ENCODE assay signal across 10 cellular contexts in genomic region chr5:10513501-10514442, GRCh38. TPM values are rescaled to one million over a fixed set of nuclear protein-coding genes. Genes with fewer than 3 reads are reported as not detected.
DNase-seq lines count a peak whose midpoint lies in the region; ATAC-seq and TF ChIP-seq lines count a peak whose summit lies in the region.
"Had no signal": no experiment of that assay in that cellular context is flagged by ENCODE, and none has a peak within 500 bp of the region (broad histone marks: within the 10 kb centered on the region; RNA-seq: fewer than 3 reads in every experiment).

No MANE protein-coding gene starts in this region.

- TF ChIP-seq POLR2A in esophagus muscularis mucosa (IDR thresholded peaks at IDR 0.05; ENCODE audit: low read depth): no peak

- H3K9ac ChIP-seq in BLaER1: no peak overlapping the region

- H3K9me3 ChIP-seq in BLaER1: peaks cover 8% of the 10 kb centered on the region
- no peaks in the 10 kb centered on the region for H3K9me3 ChIP-seq in esophagus muscularis mucosa
- H3K9me3 ChIP-seq in mucosa of descending colon: no peaks in the 10 kb centered on the region

- peaks cover 10% of the 10 kb centered on the region for H3K4me1 ChIP-seq in BLaER1
- no peaks in the 10 kb centered on the region for H3K4me1 ChIP-seq in esophagus muscularis mucosa
- H3K4me1 ChIP-seq in mucosa of descending colon (ENCODE audit: low read depth): no peaks in the 10 kb centered on the region

- H4K20me1 ChIP-seq in BLaER1: no peaks in the 10 kb centered on the region

- H3K4me3 ChIP-seq in BLaER1 (no peak overlapping the region), esophagus muscularis mucosa (no peak overlapping the region), mucosa of descending colon (no peak overlapping the region)

- 52% methylated on average over 9 of the region's 10 CpGs for WGBS in esophagus muscularis mucosa

- intact Hi-C loops in esophagus muscularis mucosa (cut with DNase I) (no loop called here), mucosa of descending colon (cut with DNase I, micrococcal nuclease) (no loop called here)

- H3K36me3 ChIP-seq in BLaER1: no peaks in the 10 kb centered on the region
- H3K36me3 ChIP-seq in esophagus muscularis mucosa: no peaks in the 10 kb centered on the region
- H3K36me3 ChIP-seq in mucosa of descending colon (ENCODE audit: low read depth): no peaks in the 10 kb centered on the region

- TF ChIP-seq CTCF in esophagus muscularis mucosa (IDR thresholded peaks at IDR 0.05): no peak
- TF ChIP-seq CTCF in mucosa of descending colon (IDR thresholded peaks at IDR 0.05): no peak

- TF ChIP-seq EP300 in esophagus muscularis mucosa (IDR thresholded peaks at IDR 0.05): no peak

- H3K27ac ChIP-seq in BLaER1 (no peak overlapping the region), esophagus muscularis mucosa (replicated peaks in 1 of 4) (no peak overlapping the region)

- no peak for ATAC-seq in mucosa of descending colon

- DNase-seq in M059J (ENCODE audit: low read depth) (peak; percentile 95), dermis blood vessel endothelial cell (peak; percentile 96), lung microvascular endothelial cell (ENCODE audit: low read depth in 2 of 2) (peak; percentile 91 to 95), esophagus muscularis mucosa (ENCODE audit: extremely low spot score) (no peak), DMS53 (lab: John Stamatoyannopoulos, UW) (no peak), mucosa of descending colon (no peak)
- DNase-seq in activated CD4-positive, alpha-beta T cell treated with anti-CD3 and anti-CD28 coated beads, Interleukin-2, amount 50 U/mL, for 1 hour: no peak
- DNase-seq: activated CD8-positive, alpha-beta memory T cell treated with anti-CD3 and anti-CD28 coated beads, Interleukin-2, amount 50 U/mL, for 48 hours; NCI-H1436 treated with DMSO at 0.1 percent for 48 hours had no signal

- H3K27me3 ChIP-seq in BLaER1: no peaks in the 10 kb centered on the region
- H3K27me3 ChIP-seq in esophagus muscularis mucosa: peaks cover 0 to 14% (median 0%) of the 10 kb centered on the region in 4 donors

- peak overlapping the region; percentile 20; the same call in 1 of the 2 replicates for H3K4me2 ChIP-seq in BLaER1

RNA-seq across cellular contexts. Expression of gene ANKRD33B, which starts 50.1 kb away (rescaled TPM):
- total RNA-seq in M059J (2014; rRNA removed; shearing (Covaris generic)): 0.49 and 1.9 TPM in 2 replicates
- total RNA-seq in dermis blood vessel endothelial cell: 2.0 and 3.4 TPM in 2 replicates
- 1.4 and 2.6 TPM in 2 replicates for total RNA-seq in lung microvascular endothelial cell
- 1 to 10 TPM; 4.6 to 8.2 (median 6.7) TPM for total RNA-seq in esophagus muscularis mucosa
- total RNA-seq in mucosa of descending colon: 1 to 10 TPM in 2 of 3 donors, under 1 TPM in 1; 0.96 to 3.3 (median 1.7) TPM

Comparison
In these comparisons a context has a peak if more than half of its experiments do, and no peak if none do; other contexts are left out.
1. DNase-seq: peak in M059J (single experiment), dermis blood vessel endothelial cell (single experiment) and lung microvascular endothelial cell (2 of 2); none in esophagus muscularis mucosa (single experiment), DMS53 (single experiment), activated CD4-positive, alpha-beta T cell treated with anti-CD3 and anti-CD28 coated beads, Interleukin-2, amount 50 U/mL, for 1 hour (single experiment) and mucosa of descending colon (0 of 3).